Comparison of ENCODE assay signal across 8 cellular contexts in genomic region chr17:28598799-28599310, GRCh38. TPM values are rescaled to one million over a fixed set of nuclear protein-coding genes. Genes with fewer than 3 reads are reported as not detected.
A peak's percentile ranks its signal among the peaks of the same experiment; 100 is the strongest.
DNase-seq lines count a peak whose midpoint lies in the region; ATAC-seq and TF ChIP-seq lines count a peak whose summit lies in the region.

TSS of gene SPAG5 (minus strand) at chr17:28599025. CDS start at chr17:28598946, 79 bp downstream.

- peak within 1 kb of the TSS; percentile 93 for H3K27ac Mint-ChIP-seq in endothelial cell (ENCODE audit: unreplicated experiment)
- H3K27ac Mint-ChIP-seq in mesothelial cell of epicardium: peak within 1 kb of the TSS; percentile 91

- H3K4me3 ChIP-seq in OCI-LY1 (ENCODE audit: low read depth, low read length, poor library complexity, severe bottlenecking): peak within 1 kb of the TSS; percentile 84

- H4K20me1 ChIP-seq in OCI-LY1 (ENCODE audit: insufficient read depth, low read length): no peaks in the 10 kb centered on the region

- peak within 1 kb of the TSS; percentile 84 for H3K27ac ChIP-seq in OCI-LY1 (ENCODE audit: low read depth, low read length, poor library complexity, severe bottlenecking)

- H3K9me2 ChIP-seq in OCI-LY1 (ENCODE audit: low read depth, low read length): no peaks in the 10 kb centered on the region

- H2AFZ ChIP-seq in OCI-LY1 (ENCODE audit: low read length): no peak within 1 kb of the TSS

- peaks cover 1% of the 10 kb centered on the region for H3K27me3 Mint-ChIP-seq in endothelial cell (ENCODE audit: unreplicated experiment)
- H3K27me3 Mint-ChIP-seq in mesothelial cell of epicardium (ENCODE audit: low read depth): no peaks in the 10 kb centered on the region

- H3K36me3 Mint-ChIP-seq in endothelial cell (ENCODE audit: low read depth, unreplicated experiment): peaks cover 4% of the 10 kb centered on the region
- no peaks in the 10 kb centered on the region for H3K36me3 Mint-ChIP-seq in mesothelial cell of epicardium

- H3K9me3 Mint-ChIP-seq in endothelial cell (ENCODE audit: unreplicated experiment): no peaks in the 10 kb centered on the region
- no peaks in the 10 kb centered on the region for H3K9me3 Mint-ChIP-seq in mesothelial cell of epicardium

- no peaks in the 10 kb centered on the region for H3K9me3 ChIP-seq in OCI-LY1 (ENCODE audit: low read length)

- H3K4me3 Mint-ChIP-seq in endothelial cell (ENCODE audit: unreplicated experiment) (peak within 1 kb of the TSS; percentile 96), mesothelial cell of epicardium (peak within 1 kb of the TSS; percentile 84)

- peaks cover 14% of the 10 kb centered on the region for H3K79me2 ChIP-seq in OCI-LY1 (ENCODE audit: insufficient read depth, low read length)

- H3K27me3 ChIP-seq in OCI-LY1 (ENCODE audit: insufficient read depth, low read length): no peaks in the 10 kb centered on the region

- no peaks in the 10 kb centered on the region for H3F3A ChIP-seq in OCI-LY1 (ENCODE audit: insufficient read depth, low read length)

- H3K4me1 ChIP-seq in OCI-LY1 (ENCODE audit: insufficient read depth, low read length, severe bottlenecking): peaks cover 19% of the 10 kb centered on the region

- peak within 1 kb of the TSS; percentile 97 for H3K4me2 ChIP-seq in OCI-LY1 (ENCODE audit: low read length)

- no peak for TF ChIP-seq CTCF in OCI-LY1 (IDR thresholded peaks at IDR 0.05; ENCODE audit: low read length)
- TF ChIP-seq CTCF in endothelial cell (IDR thresholded peaks at IDR 0.05; ENCODE audit: unreplicated experiment): no peak
- TF ChIP-seq CTCF in mesothelial cell of epicardium (IDR thresholded peaks at IDR 0.05; ENCODE audit: unreplicated experiment): no peak

- H3K36me3 ChIP-seq in OCI-LY1 (ENCODE audit: insufficient read depth, low read length): peaks cover 23% of the 10 kb centered on the region; the same call in 1 of the 2 replicates

- H3K9ac ChIP-seq in OCI-LY1 (ENCODE audit: low read length): peak within 1 kb of the TSS; percentile 88

- H3K4me1 Mint-ChIP-seq in endothelial cell (ENCODE audit: unreplicated experiment): peaks cover 16% of the 10 kb centered on the region
- H3K4me1 Mint-ChIP-seq in mesothelial cell of epicardium: peaks cover 19% of the 10 kb centered on the region

- peak; percentile 72 for ATAC-seq in GM21515 (IDR thresholded peaks at IDR 0.05; ENCODE audit: unreplicated experiment)

- peak; percentile 100 for DNase-seq in D341Med (ENCODE audit: low spot score)
- peak; percentile 93 for DNase-seq in HuH-7 (ENCODE audit: low spot score)
- peak; percentile 98 for DNase-seq in activated CD8-positive, alpha-beta memory T cell treated with anti-CD3 and anti-CD28 coated beads, Interleukin-2, amount 50 U/mL, for 48 hours
- DNase-seq in endothelial cell (ENCODE audit: low spot score): peak; percentile 96
- DNase-seq in mesothelial cell of epicardium (ENCODE audit: low spot score in 2 of 2, unreplicated experiment in 2 of 2): peak; percentile 88 to 96
- DNase-seq in stimulated activated CD8-positive, alpha-beta memory T cell treated with anti-CD3 and anti-CD28 coated beads, Interleukin-15, amount 100 ng/mL, for 4 hours (ENCODE audit: low read depth in 2 of 2): peak; percentile 82 to 86

RNA-seq across cellular contexts. Expression of gene SPAG5, which starts in this region (rescaled TPM):
- total RNA-seq in endothelial cell (ENCODE audit: unreplicated experiment) (28.5 TPM), mesothelial cell of epicardium (32.1 to 45.2 TPM (median 42.0 TPM) in 3 replicates)

Comparison
In these comparisons a context has a peak if more than half of its experiments do, and no peak if none do; other contexts are left out.
1. Peak in every context shown above with its lines: DNase-seq, ATAC-seq, H3K4me3 ChIP-seq and H3K27ac ChIP-seq.